ENCODE assay signal across 11 cellular contexts in the genomic region with DNA sequence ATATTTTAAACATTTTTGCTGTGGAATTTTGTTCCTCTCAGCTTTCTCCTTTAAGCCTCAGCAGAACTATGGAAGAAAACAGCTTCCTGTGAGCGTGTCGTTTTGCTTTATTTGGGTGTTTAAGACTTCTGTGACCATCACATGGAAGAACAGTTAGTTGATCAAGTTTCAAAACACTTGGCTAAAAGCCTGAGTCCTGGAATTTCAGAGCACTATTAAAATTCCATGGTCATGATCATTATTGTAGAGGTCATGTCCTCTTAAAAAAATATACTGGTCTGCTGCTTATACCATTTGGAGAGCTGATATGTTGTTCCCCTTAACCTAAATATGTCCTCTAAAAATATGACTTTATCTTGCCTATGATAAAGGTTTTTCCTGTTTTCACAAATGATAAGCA. TPM values are rescaled to one million over a fixed set of nuclear protein-coding genes. Genes with fewer than 3 reads are reported as not detected.
DNase-seq lines count a peak whose midpoint lies in the region; ATAC-seq, FAIRE-seq and TF ChIP-seq lines count a peak whose summit lies in the region.
"Had no signal": no experiment of that assay in that cellular context is flagged by ENCODE, and none has a peak within 500 bp of the region (broad histone marks: within the 10 kb centered on the region; RNA-seq: fewer than 3 reads in every experiment).

No MANE protein-coding gene starts in this region.

- intact Hi-C loops in posterior vena cava (cut with DNase I), result no loop called here

- TF ChIP-seq CTCF in AG09309 (IDR thresholded peaks at IDR 0.05; ENCODE audit: control insufficient read depth, insufficient read depth, low read depth, low read length, missing control alignments), result no peak

- ATAC-seq in HG02884 (IDR thresholded peaks at IDR 0.05; ENCODE audit: unreplicated experiment), result no peak

- H3K4me3 ChIP-seq in AG09309 (ENCODE audit: control insufficient read depth, low read depth, low read length), result no peak overlapping the region

- DNase-seq in AG09309 (ENCODE audit: low read depth) (peak; percentile 91), dermis blood vessel endothelial cell (peak; percentile 80), non-pigmented ciliary epithelial cell (ENCODE audit: low read depth) (peak; percentile 82), ecto neural progenitor cell (ENCODE audit: low spot score) (no peak), posterior vena cava (ENCODE audit: low spot score) (no peak), GM12892 (ENCODE audit: insufficient read length) (no peak)
- DNase-seq: COR-L47; NCI-H2029 treated with DMSO at 0.1 percent for 48 hours; stimulated activated CD4-positive, alpha-beta T cell treated with anti-CD3 and anti-CD28 coated beads, Interleukin-2, amount 100 ng/mL, for 48 hours had no signal

- peak; percentile 61; the same call in 1 of the 2 replicates for TF ChIP-seq EP300 in Ishikawa (IDR thresholded peaks at IDR 0.05; ENCODE audit: borderline replicate concordance)

- no peak for TF ChIP-seq POLR2A in GM12892 (IDR thresholded peaks at IDR 0.05; ENCODE audit: low read depth, low read length)

- FAIRE-seq in GM12892 (lab: Jason Lieb, UNC), result no peak

- 0 out of 2 replicates have a peak, but pooled peaks have one; percentile 9 for TF ChIP-seq RAD21 in Ishikawa (IDR thresholded peaks at IDR 0.05; ENCODE audit: low read depth)

TF ChIP-seq in Ishikawa, 13 proteins besides CTCF, POLR2A, EP300 and RAD21:
- TF ChIP-seq YY1 (IDR thresholded peaks at IDR 0.05; ENCODE audit: low read depth) (no peak), FOXM1 (IDR thresholded peaks at IDR 0.05; ENCODE audit: borderline replicate concordance, low read depth) (peak; percentile 25; the same call in 1 of the 2 replicates), NFIC (IDR thresholded peaks at IDR 0.05) (peak; percentile 88), TCF12 (IDR thresholded peaks at IDR 0.05; ENCODE audit: low read depth) (peak; percentile 81), TAF1 (IDR thresholded peaks at IDR 0.05; ENCODE audit: low read depth) (no peak), EGR1 (IDR thresholded peaks at IDR 0.05) (no peak), CEBPB (IDR thresholded peaks at IDR 0.05) (peak; percentile 55; the same call in 1 of the 2 replicates), CREB1 (IDR thresholded peaks at IDR 0.05; ENCODE audit: low read depth) (no peak), ZBTB7A (IDR thresholded peaks at IDR 0.05; ENCODE audit: low read depth) (no peak), TEAD4 (IDR thresholded peaks at IDR 0.05) (peak; percentile 97)
- TF ChIP-seq, protein P1, sequence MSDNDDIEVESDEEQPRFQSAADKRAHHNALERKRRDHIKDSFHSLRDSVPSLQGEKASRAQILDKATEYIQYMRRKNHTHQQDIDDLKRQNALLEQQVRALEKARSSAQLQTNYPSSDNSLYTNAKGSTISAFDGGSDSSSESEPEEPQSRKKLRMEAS (IDR thresholded peaks at IDR 0.05), result 0 out of 2 replicates have a peak, but pooled peaks have one; percentile 37
- TF ChIP-seq, protein P2, sequence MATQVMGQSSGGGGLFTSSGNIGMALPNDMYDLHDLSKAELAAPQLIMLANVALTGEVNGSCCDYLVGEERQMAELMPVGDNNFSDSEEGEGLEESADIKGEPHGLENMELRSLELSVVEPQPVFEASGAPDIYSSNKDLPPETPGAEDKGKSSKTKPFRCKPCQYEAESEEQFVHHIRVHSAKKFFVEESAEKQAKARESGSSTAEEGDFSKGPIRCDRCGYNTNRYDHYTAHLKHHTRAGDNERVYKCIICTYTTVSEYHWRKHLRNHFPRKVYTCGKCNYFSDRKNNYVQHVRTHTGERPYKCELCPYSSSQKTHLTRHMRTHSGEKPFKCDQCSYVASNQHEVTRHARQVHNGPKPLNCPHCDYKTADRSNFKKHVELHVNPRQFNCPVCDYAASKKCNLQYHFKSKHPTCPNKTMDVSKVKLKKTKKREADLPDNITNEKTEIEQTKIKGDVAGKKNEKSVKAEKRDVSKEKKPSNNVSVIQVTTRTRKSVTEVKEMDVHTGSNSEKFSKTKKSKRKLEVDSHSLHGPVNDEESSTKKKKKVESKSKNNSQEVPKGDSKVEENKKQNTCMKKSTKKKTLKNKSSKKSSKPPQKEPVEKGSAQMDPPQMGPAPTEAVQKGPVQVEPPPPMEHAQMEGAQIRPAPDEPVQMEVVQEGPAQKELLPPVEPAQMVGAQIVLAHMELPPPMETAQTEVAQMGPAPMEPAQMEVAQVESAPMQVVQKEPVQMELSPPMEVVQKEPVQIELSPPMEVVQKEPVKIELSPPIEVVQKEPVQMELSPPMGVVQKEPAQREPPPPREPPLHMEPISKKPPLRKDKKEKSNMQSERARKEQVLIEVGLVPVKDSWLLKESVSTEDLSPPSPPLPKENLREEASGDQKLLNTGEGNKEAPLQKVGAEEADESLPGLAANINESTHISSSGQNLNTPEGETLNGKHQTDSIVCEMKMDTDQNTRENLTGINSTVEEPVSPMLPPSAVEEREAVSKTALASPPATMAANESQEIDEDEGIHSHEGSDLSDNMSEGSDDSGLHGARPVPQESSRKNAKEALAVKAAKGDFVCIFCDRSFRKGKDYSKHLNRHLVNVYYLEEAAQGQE (IDR thresholded peaks at IDR 0.05; ENCODE audit: low read depth), result no peak
- TF ChIP-seq, protein P3, sequence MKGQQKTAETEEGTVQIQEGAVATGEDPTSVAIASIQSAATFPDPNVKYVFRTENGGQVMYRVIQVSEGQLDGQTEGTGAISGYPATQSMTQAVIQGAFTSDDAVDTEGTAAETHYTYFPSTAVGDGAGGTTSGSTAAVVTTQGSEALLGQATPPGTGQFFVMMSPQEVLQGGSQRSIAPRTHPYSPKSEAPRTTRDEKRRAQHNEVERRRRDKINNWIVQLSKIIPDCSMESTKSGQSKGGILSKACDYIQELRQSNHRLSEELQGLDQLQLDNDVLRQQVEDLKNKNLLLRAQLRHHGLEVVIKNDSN (IDR thresholded peaks at IDR 0.05), result no peak

RNA-seq across cellular contexts. Expression of a gene that starts 12.6 kb away (rescaled TPM):
- total RNA-seq in dermis blood vessel endothelial cell (39.0 and 42.0 TPM in 2 replicates), posterior vena cava (10 to 100 TPM; 28.9 to 40.0 TPM)
- polyA plus RNA-seq in GM12892 (2012; ENCODE audit: missing spikeins), result 13.7 TPM

Comparison
In these comparisons a context has a peak if more than half of its experiments do, and no peak if none do; other contexts are left out.
1. DNase-seq: peak in AG09309 (single experiment), dermis blood vessel endothelial cell (single experiment) and non-pigmented ciliary epithelial cell (single experiment); none in ecto neural progenitor cell (single experiment), posterior vena cava (single experiment) and GM12892 (single experiment).